8 cellular contexts compared by ENCODE assay signal in genomic region chr6:26198626-26199056, GRCh38.
A peak's percentile ranks its signal among the peaks of the same experiment; 100 is the strongest.
DNase-seq lines count a peak whose midpoint lies in the region; ATAC-seq and TF ChIP-seq lines count a peak whose summit lies in the region.

No MANE protein-coding gene starts in this region.

- H3K9ac ChIP-seq in adipocyte (ENCODE audit: low read length) (peak overlapping the region; percentile 61), iPS-18a (ENCODE audit: low read length) (peak overlapping the region; percentile 99)

- peak overlapping the region; percentile 80 to 92 for H3K4me3 Mint-ChIP-seq in stimulated activated naive CD8-positive, alpha-beta T cell treated with anti-CD3 and anti-CD28 coated beads, Interleukin-15, amount 100 ng/mL, for 72 hours

- H3K36me3 ChIP-seq in A673 (ENCODE audit: insufficient read depth, low read length, poor library complexity, severe bottlenecking) (no peaks in the 10 kb centered on the region), adipocyte (ENCODE audit: control insufficient read depth, insufficient read depth, low read length, severe bottlenecking) (no peaks in the 10 kb centered on the region), iPS-18a (ENCODE audit: control insufficient read depth, low read depth, low read length) (no peaks in the 10 kb centered on the region)

- no TSS peak for BruUV-seq in A673 (replicated peaks; lab: Mats Ljungman, UMichigan)

- POLR2A ChIA-PET in A673 (lab: Charles Lee; ENCODE audit: low non-redundant PET): interaction anchor here (0.6 to 5.4 kb wide), 8 partner anchors 10 to 133 kb away, joined by 3 to 85 read pairs (median 12); a partner anchor contains a TSS

- H3K4me1 ChIP-seq in A673 (ENCODE audit: insufficient read depth, low read length, poor library complexity, severe bottlenecking) (peaks cover under 1% of the 10 kb centered on the region), adipocyte (ENCODE audit: control insufficient read depth, insufficient read depth, low read length) (peaks cover 42% of the 10 kb centered on the region), iPS-18a (ENCODE audit: control insufficient read depth, low read depth, low read length) (peaks cover 26% of the 10 kb centered on the region)

- no peak for TF ChIP-seq EP300 in Ishikawa (IDR thresholded peaks at IDR 0.05; ENCODE audit: borderline replicate concordance)

- DNase-seq in A673 (ENCODE audit: low spot score) (no peak), adipocyte (ENCODE audit: low read depth) (no peak), RKO (ENCODE audit: low spot score) (no peak)
- DNase-seq in stimulated activated naive CD8-positive, alpha-beta T cell treated with anti-CD3 and anti-CD28 coated beads, Interleukin-15, amount 100 ng/mL, for 72 hours: no peak

- peak; percentile 4 for ATAC-seq in GM19324 (IDR thresholded peaks at IDR 0.05; ENCODE audit: low FRiP score, unreplicated experiment)
- peak; percentile 30 for ATAC-seq in stimulated activated naive CD8-positive, alpha-beta T cell treated with anti-CD3 and anti-CD28 coated beads, Interleukin-15, amount 100 ng/mL, for 72 hours
- no peak for ATAC-seq in HG03469 (IDR thresholded peaks at IDR 0.05; ENCODE audit: unreplicated experiment)

- intact Hi-C loops in A673 (cut with micrococcal nuclease; ENCODE audit: unreplicated experiment): loop anchor here (5.0 kb wide), 1 partner anchor 76 kb away; a partner anchor contains a TSS

- peaks cover 69% of the 10 kb centered on the region for H3K4me1 Mint-ChIP-seq in stimulated activated naive CD8-positive, alpha-beta T cell treated with anti-CD3 and anti-CD28 coated beads, Interleukin-15, amount 100 ng/mL, for 72 hours

- H3K9me3 ChIP-seq in A673 (ENCODE audit: low read depth, low read length, poor library complexity, severe bottlenecking) (no peaks in the 10 kb centered on the region), adipocyte (ENCODE audit: control insufficient read depth, low read length) (no peaks in the 10 kb centered on the region), iPS-18a (ENCODE audit: control insufficient read depth, low read depth, low read length) (no peaks in the 10 kb centered on the region)

- CTCF ChIA-PET in A673 (lab: Charles Lee): no interaction called here

- H3K27me3 Mint-ChIP-seq in stimulated activated naive CD8-positive, alpha-beta T cell treated with anti-CD3 and anti-CD28 coated beads, Interleukin-15, amount 100 ng/mL, for 72 hours: no peaks in the 10 kb centered on the region

- TF ChIP-seq RAD21 in Ishikawa (IDR thresholded peaks at IDR 0.05; ENCODE audit: low read depth): no peak

- no peak for TF ChIP-seq CTCF in A673 (conservative IDR thresholded peaks at IDR 0.05; ENCODE audit: low read depth, low read length)

- H3K9me3 Mint-ChIP-seq in stimulated activated naive CD8-positive, alpha-beta T cell treated with anti-CD3 and anti-CD28 coated beads, Interleukin-15, amount 100 ng/mL, for 72 hours: no peaks in the 10 kb centered on the region

- peak overlapping the region; percentile 98 to 100 for H3K27ac Mint-ChIP-seq in stimulated activated naive CD8-positive, alpha-beta T cell treated with anti-CD3 and anti-CD28 coated beads, Interleukin-15, amount 100 ng/mL, for 72 hours

- H3K27ac ChIP-seq in A673 (ENCODE audit: low read depth, low read length, poor library complexity, severe bottlenecking) (peak overlapping the region; percentile 87), iPS-18a (ENCODE audit: low read length) (peak overlapping the region; percentile 99)

- peak overlapping the region; percentile 63 for H3K4me3 ChIP-seq in A673 (ENCODE audit: low read depth, low read length, poor library complexity, severe bottlenecking)
- H3K4me3 ChIP-seq in adipocyte (ENCODE audit: low read length): peak overlapping the region; percentile 83
- H3K4me3 ChIP-seq in iPS-18a (ENCODE audit: low read length): peak overlapping the region; percentile 95

- H3K27me3 ChIP-seq in A673 (replicated peaks; ENCODE audit: insufficient read depth, low read depth, low read length, poor library complexity): no peaks in the 10 kb centered on the region
- no peaks in the 10 kb centered on the region for H3K27me3 ChIP-seq in adipocyte (replicated peaks; ENCODE audit: control insufficient read depth, insufficient read depth, low read length)
- H3K27me3 ChIP-seq in iPS-18a (ENCODE audit: control insufficient read depth, insufficient read depth, low read length): no peaks in the 10 kb centered on the region

TF ChIP-seq in Ishikawa, 13 proteins besides CTCF, POLR2A, EP300 and RAD21:
- 0 out of 2 replicates have a peak, but pooled peaks have one; percentile 9 for TF ChIP-seq MAX (IDR thresholded peaks at IDR 0.05)
- no peak for TF ChIP-seq EGR1 (IDR thresholded peaks at IDR 0.05)
TF ChIP-seq in Ishikawa: peak in this region for 1.
